Comparison of ENCODE assay signal across 8 cellular contexts in genomic region chr1:87335175-87335992, GRCh38. TPM values are rescaled to one million over a fixed set of nuclear protein-coding genes. Genes with fewer than 3 reads are reported as not detected.
DNase-seq lines count a peak whose midpoint lies in the region; ATAC-seq lines count a peak whose summit lies in the region.

No MANE protein-coding gene starts in this region.

- CTCF ChIA-PET in activated CD4-positive, alpha-beta T cell treated with anti-CD3 and anti-CD28 coated beads for 36 hours (lab: Charles Lee) = interaction anchor here (0.6 to 2.0 kb wide), 4 partner anchors 10 to 1350 kb away, joined by 3 to 11 read pairs (median 4); no protein-coding TSS in a partner anchor

- intact Hi-C loops in activated CD4-positive, alpha-beta T cell treated with anti-CD3 and anti-CD28 coated beads for 36 hours (cut with DNase I, micrococcal nuclease) = loop anchor here in 1 of 2 experiments (1.0 to 10.0 kb wide), 5 partner anchors 69 to 1555 kb away; partner anchors contain the start of genes GTF2B and SH3GLB1
- intact Hi-C loops in left colon (cut with DNase I, micrococcal nuclease) = loop anchor here in 1 of 2 donors (10.0 kb wide), 1 partner anchor 349 kb away; no protein-coding TSS in a partner anchor

- DNase-seq in NCI-H1436 (lab: John Stamatoyannopoulos, UW) (peak; percentile 61), NCI-H1436 treated with DMSO at 0.1 percent for 48 hours (lab: John Stamatoyannopoulos, UW) (no peak), NCI-H2029 treated with DMSO at 0.1 percent for 48 hours (lab: John Stamatoyannopoulos, UW) (peak; percentile 64), left colon (peak; percentile 83 to 88)
- peak; percentile 77 for DNase-seq in activated CD4-positive, alpha-beta T cell treated with anti-CD3 and anti-CD28 coated beads for 36 hours
- peak; percentile 61 for DNase-seq in stimulated activated CD4-positive, alpha-beta T cell treated with anti-CD3 and anti-CD28 coated beads, Interleukin-4, amount 100 ng/mL, for 24 hours

- H3K36me3 Mint-ChIP-seq in activated CD4-positive, alpha-beta T cell treated with anti-CD3 and anti-CD28 coated beads for 36 hours (ENCODE audit: low read depth) = peaks cover 19% of the 10 kb centered on the region

- peaks cover 28% of the 10 kb centered on the region for H3K27me3 Mint-ChIP-seq in activated CD4-positive, alpha-beta T cell treated with anti-CD3 and anti-CD28 coated beads for 36 hours

- no peaks in the 10 kb centered on the region for H3K9me3 Mint-ChIP-seq in activated CD4-positive, alpha-beta T cell treated with anti-CD3 and anti-CD28 coated beads for 36 hours (ENCODE audit: low read depth)

- peak; percentile 53 for ATAC-seq in HG02798 (IDR thresholded peaks at IDR 0.05; ENCODE audit: poor library complexity, unreplicated experiment)
- peak; percentile 53 for ATAC-seq in activated CD4-positive, alpha-beta T cell treated with anti-CD3 and anti-CD28 coated beads for 36 hours
- ATAC-seq in left colon = peak; percentile 80

- peak overlapping the region; percentile 96 for H3K27ac Mint-ChIP-seq in activated CD4-positive, alpha-beta T cell treated with anti-CD3 and anti-CD28 coated beads for 36 hours

- H3K4me1 Mint-ChIP-seq in activated CD4-positive, alpha-beta T cell treated with anti-CD3 and anti-CD28 coated beads for 36 hours = peaks cover 59% of the 10 kb centered on the region

- H3K27ac ChIP-seq in cingulate gyrus (ENCODE audit: low read depth, low read length) = peak overlapping the region; percentile 73

- peak overlapping the region; percentile 76 for H3K4me3 Mint-ChIP-seq in activated CD4-positive, alpha-beta T cell treated with anti-CD3 and anti-CD28 coated beads for 36 hours

- POLR2A ChIA-PET in activated CD4-positive, alpha-beta T cell treated with anti-CD3 and anti-CD28 coated beads for 36 hours (lab: Charles Lee) = interaction anchor here (0.6 kb wide), 1 partner anchor 421 kb away, joined by 4 read pairs; the partner anchor contains the start of gene HS2ST1

RNA-seq across cellular contexts. Expression of gene LMO4, which starts 6.7 kb away (rescaled TPM):
- 10 to 100 TPM; 10.2 to 10.5 TPM for total RNA-seq in activated CD4-positive, alpha-beta T cell treated with anti-CD3 and anti-CD28 coated beads for 36 hours
- 10 to 100 TPM; 20.3 to 32.4 TPM for total RNA-seq in left colon
